Comparison of ENCODE assay signal across 8 cellular contexts in genomic region chr19:10087296-10088061, GRCh38. TPM values are rescaled to one million over a fixed set of nuclear protein-coding genes. Genes with fewer than 3 reads are reported as not detected.
DNase-seq lines count a peak whose midpoint lies in the region; ATAC-seq and TF ChIP-seq lines count a peak whose summit lies in the region.

No MANE protein-coding gene starts in this region.

- H3K4me1 Mint-ChIP-seq in CD14-positive monocyte: peaks cover 7% of the 10 kb centered on the region
- H3K4me1 Mint-ChIP-seq in IgD-negative memory B cell: peaks cover 18 to 20% (median 18%) of the 10 kb centered on the region in 3 donors
- H3K4me1 Mint-ChIP-seq in chondrocyte (ENCODE audit: low read depth): peaks cover 3% of the 10 kb centered on the region
- H3K4me1 Mint-ChIP-seq in nephron: no peaks in the 10 kb centered on the region

- no peaks in the 10 kb centered on the region for H3K36me3 ChIP-seq in mucosa of descending colon (ENCODE audit: low read depth)

- H3K4me3 Mint-ChIP-seq in CD14-positive monocyte: peak overlapping the region; percentile 16 to 85
- H3K4me3 Mint-ChIP-seq in IgD-negative memory B cell: peak overlapping the region; percentile 81 to 95 (median 88)
- peak overlapping the region; percentile 65 for H3K4me3 Mint-ChIP-seq in chondrocyte (ENCODE audit: unreplicated experiment)
- peak overlapping the region; percentile 66 to 88 (median 73) for H3K4me3 Mint-ChIP-seq in nephron

- H3K9me3 ChIP-seq in mucosa of descending colon: no peaks in the 10 kb centered on the region

- no peaks in the 10 kb centered on the region for H3K4me1 ChIP-seq in mucosa of descending colon (ENCODE audit: low read depth)

- in situ Hi-C loops in G401 (cut with HindIII; ENCODE audit: low sequenced_read_pairs): no loop called here

- H3K36me3 Mint-ChIP-seq in CD14-positive monocyte (peaks cover 27 to 32% of the 10 kb centered on the region in 2 donors), IgD-negative memory B cell (peaks cover 6% of the 10 kb centered on the region), chondrocyte (ENCODE audit: low read depth) (peaks cover 11% of the 10 kb centered on the region), nephron (ENCODE audit: low read depth) (peaks cover 17% of the 10 kb centered on the region)

- H3K27me3 Mint-ChIP-seq in CD14-positive monocyte (ENCODE audit: low read depth in 3 of 3) (peaks cover 4 to 5% (median 4%) of the 10 kb centered on the region in 3 donors), IgD-negative memory B cell (no peaks in the 10 kb centered on the region), chondrocyte (ENCODE audit: low read depth) (no peaks in the 10 kb centered on the region), nephron (ENCODE audit: low read depth) (peaks cover 34% of the 10 kb centered on the region)

- H3K9me3 Mint-ChIP-seq in CD14-positive monocyte (peaks cover 0 to 1% (median 0%) of the 10 kb centered on the region in 7 donors), IgD-negative memory B cell (no peaks in the 10 kb centered on the region), chondrocyte (ENCODE audit: low read depth) (no peaks in the 10 kb centered on the region), nephron (peaks cover 3% of the 10 kb centered on the region)

- ATAC-seq in mucosa of descending colon (no peak), GM18519 (IDR thresholded peaks at IDR 0.05; ENCODE audit: low FRiP score, unreplicated experiment) (no peak)

- no peak for TF ChIP-seq CTCF in CD14-positive monocyte (IDR thresholded peaks at IDR 0.05)
- TF ChIP-seq CTCF in chondrocyte (IDR thresholded peaks at IDR 0.05): no peak
- no peak for TF ChIP-seq CTCF in nephron (IDR thresholded peaks at IDR 0.05; ENCODE audit: unreplicated experiment in 3 of 3)
- TF ChIP-seq CTCF in mucosa of descending colon (IDR thresholded peaks at IDR 0.05): no peak

- intact Hi-C loops in CD14-positive monocyte (cut with micrococcal nuclease) (no loop called here), mucosa of descending colon (cut with DNase I, micrococcal nuclease) (no loop called here)

- H3K27ac Mint-ChIP-seq in CD14-positive monocyte (peak overlapping the region in 4 of 7 donors; percentile 35 to 58 (median 54)), IgD-negative memory B cell (peak overlapping the region in 1 of 3 donors; percentile 32), chondrocyte (ENCODE audit: unreplicated experiment) (no peak overlapping the region), nephron (peak overlapping the region in 1 of 3 experiments; percentile 58)

- no peak overlapping the region for H3K4me3 ChIP-seq in mucosa of descending colon

- DNase-seq in CD14-positive monocyte (ENCODE audit: low spot score): no peak
- no peak for DNase-seq in chondrocyte (ENCODE audit: low spot score)
- DNase-seq in G401 (ENCODE audit: low spot score): no peak
- no peak for DNase-seq in mucosa of descending colon
- DNase-seq in DMS114 treated with DMSO at 0.1 percent for 48 hours (lab: John Stamatoyannopoulos, UW; ENCODE audit: unreplicated experiment): no peak

RNA-seq across cellular contexts. Expression of gene SHFL, which starts 1.4 kb away (rescaled TPM):
- polyA plus RNA-seq in CD14-positive monocyte (10 to 100 TPM; 12.6 to 17.6 TPM), IgD-negative memory B cell (63.2 TPM)
- total RNA-seq in chondrocyte (15.8 to 21.8 TPM (median 19.9 TPM) in 3 replicates), mucosa of descending colon (10 to 100 TPM; 26.9 to 41.5 (median 28.1) TPM)
- 9.5 and 10.8 TPM in 2 replicates for total RNA-seq in G401 (2014; rRNA removed; shearing (Covaris generic))

RNA-seq across cellular contexts. Expression of gene ANGPTL6, which starts 15.0 kb away (rescaled TPM):
- polyA plus RNA-seq in CD14-positive monocyte (not detected), IgD-negative memory B cell (1.3 TPM)
- total RNA-seq in chondrocyte (0.45 to 0.46 TPM in 2 of 3 replicates, not detected in the other), mucosa of descending colon (1 to 10 TPM in 1 of 3 donors, under 1 TPM in 2; 0.32 to 1.2 (median 0.87) TPM)
- total RNA-seq in G401 (2014; rRNA removed; shearing (Covaris generic)): 0.18 and 0.64 TPM in 2 replicates

RNA-seq across cellular contexts. Expression of gene PPAN, which starts 18.7 kb away (rescaled TPM):
- polyA plus RNA-seq in CD14-positive monocyte: 1 to 10 TPM; 7.2 to 7.6 TPM
- polyA plus RNA-seq in IgD-negative memory B cell: 37.5 TPM
- total RNA-seq in chondrocyte: 28.2 to 33.1 TPM (median 31.0 TPM) in 3 replicates
- 77.4 and 104 TPM in 2 replicates for total RNA-seq in G401 (2014; rRNA removed; shearing (Covaris generic))
- total RNA-seq in mucosa of descending colon: 10 to 100 TPM; 36.4 to 42.0 (median 40.3) TPM

RNA-seq across cellular contexts. Expression of gene P2RY11, which starts 24.0 kb away (rescaled TPM):
- under 1 TPM; 0.50 to 0.69 TPM for polyA plus RNA-seq in CD14-positive monocyte
- 3.3 TPM for polyA plus RNA-seq in IgD-negative memory B cell
- 9.5 to 13.5 TPM (median 10.4 TPM) in 3 replicates for total RNA-seq in chondrocyte
- total RNA-seq in G401 (2014; rRNA removed; shearing (Covaris generic)): 6.6 and 8.0 TPM in 2 replicates
- total RNA-seq in mucosa of descending colon: 10 to 100 TPM; 14.1 to 18.5 (median 16.9) TPM

RNA-seq across cellular contexts. Expression of gene EIF3G, which starts 32.2 kb away (rescaled TPM):
- polyA plus RNA-seq in CD14-positive monocyte: 100 to 1,000 TPM; 148 to 166 TPM
- 214 TPM for polyA plus RNA-seq in IgD-negative memory B cell
- total RNA-seq in chondrocyte: 145 to 149 TPM (median 146 TPM) in 3 replicates
- total RNA-seq in G401 (2014; rRNA removed; shearing (Covaris generic)): 356 and 383 TPM in 2 replicates
- 100 to 1,000 TPM; 151 to 201 (median 152) TPM for total RNA-seq in mucosa of descending colon
